Comparison of ENCODE assay signal across 9 cellular contexts in the genomic region with DNA sequence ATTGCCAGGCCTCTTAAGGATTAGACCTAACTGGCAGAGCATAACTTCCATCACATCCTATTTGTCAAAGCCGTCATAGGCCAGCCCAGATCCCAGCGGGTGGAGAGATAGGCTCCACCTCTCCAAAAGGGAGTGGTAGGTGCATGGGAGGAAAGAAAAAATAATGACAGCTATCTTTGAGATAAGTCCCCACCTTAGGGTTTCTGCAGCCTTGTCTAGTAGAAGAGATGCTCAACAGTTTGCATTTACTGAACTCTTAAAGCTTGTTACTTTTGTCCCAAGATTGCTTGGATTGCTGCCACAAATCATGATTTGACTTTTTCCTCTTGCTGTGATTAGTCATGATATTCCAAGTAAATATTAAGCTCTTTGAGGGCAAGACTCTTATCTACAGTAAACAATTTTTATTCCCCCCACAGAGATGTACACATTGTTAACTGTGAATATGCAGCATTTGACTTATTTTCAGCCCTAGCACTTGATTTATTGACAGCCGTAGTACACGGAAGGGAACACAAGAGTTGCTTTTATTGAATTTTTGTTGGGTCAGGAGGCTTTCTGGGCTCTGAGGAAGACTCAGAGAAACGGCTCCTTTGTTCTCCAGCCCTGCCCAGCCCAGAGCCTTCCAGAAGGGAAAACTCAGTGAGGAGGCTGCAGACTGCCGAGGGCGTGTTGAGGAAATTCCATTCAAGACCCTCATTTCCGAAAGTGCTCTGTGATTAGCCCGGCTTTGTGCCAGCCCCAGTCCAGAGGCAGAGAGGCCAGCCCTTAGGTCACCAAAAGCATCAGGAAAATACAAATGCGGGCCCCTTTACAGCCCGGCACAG.
A peak's percentile ranks its signal among the peaks of the same experiment; 100 is the strongest.
DNase-seq lines count a peak whose midpoint lies in the region; ATAC-seq and TF ChIP-seq lines count a peak whose summit lies in the region.
"Had no signal": no experiment of that assay in that cellular context is flagged by ENCODE, and none has a peak within 500 bp of the region (broad histone marks: within the 10 kb centered on the region; RNA-seq: fewer than 3 reads in every experiment).

No MANE protein-coding gene starts in this region.

- H3K4me1 ChIP-seq in heart right ventricle (peaks cover 5 to 54% (median 37%) of the 10 kb centered on the region in 9 donors), trophoblast cell (ENCODE audit: control insufficient read depth in 1 of 2, insufficient read depth in 2 of 2, low read length in 2 of 2) (peaks cover 20 to 28% of the 10 kb centered on the region in 2 experiments), foreskin keratinocyte (peaks cover 30% of the 10 kb centered on the region)

- peaks cover 8% of the 10 kb centered on the region for H3K79me2 ChIP-seq in trophoblast cell (ENCODE audit: control insufficient read depth, insufficient read depth, low read length, poor library complexity)

- peak overlapping the region; percentile 64 for H3K27ac ChIP-seq in angular gyrus (ENCODE audit: low read depth, low read length)
- H3K27ac ChIP-seq in heart right ventricle: peak overlapping the region; percentile 9 to 86 (median 71)
- H3K27ac ChIP-seq in trophoblast cell (ENCODE audit: low read depth, low read length): peak overlapping the region; percentile 26
- H3K27ac ChIP-seq in foreskin keratinocyte: no peak overlapping the region

- H2AK5ac ChIP-seq in trophoblast cell (ENCODE audit: low read length): peak overlapping the region; percentile 38

- no peak overlapping the region for H2AFZ ChIP-seq in trophoblast cell (ENCODE audit: insufficient read depth, low read length, poor library complexity)

- peaks cover 53% of the 10 kb centered on the region for H3K4me1 Mint-ChIP-seq in Calu3 (ENCODE audit: low read depth, unreplicated experiment)

- H3K9me3 ChIP-seq in heart right ventricle: no peaks in the 10 kb centered on the region
- H3K9me3 ChIP-seq in trophoblast cell (ENCODE audit: insufficient read depth, low read depth, low read length): no peaks in the 10 kb centered on the region

- peak overlapping the region; percentile 62 for H2BK120ac ChIP-seq in trophoblast cell (ENCODE audit: insufficient read depth, low read length, poor library complexity)

- TF ChIP-seq CTCF in Calu3 (IDR thresholded peaks at IDR 0.05; ENCODE audit: unreplicated experiment) (no peak), heart right ventricle (IDR thresholded peaks at IDR 0.05) (no peak), foreskin keratinocyte (conservative IDR thresholded peaks at IDR 0.05) (no peak), GM20000 (IDR thresholded peaks at IDR 0.05; ENCODE audit: extremely low read depth, missing control alignments) (no peak)

- peak overlapping the region; percentile 90 for H2BK12ac ChIP-seq in trophoblast cell (ENCODE audit: low read length)

- no TSS peak for BruUV-seq in Calu3 (replicated peaks; lab: Mats Ljungman, UMichigan)

- H3K4me2 ChIP-seq in trophoblast cell (ENCODE audit: low read length): no peak overlapping the region

- CTCF ChIA-PET in Calu3 (lab: Charles Lee): interaction anchor here (0.5 to 1.5 kb wide), 10 partner anchors 11 to 475 kb away, joined by 3 to 9 read pairs (median 3); a partner anchor contains a TSS

- no peaks in the 10 kb centered on the region for H3K27me3 Mint-ChIP-seq in Calu3 (ENCODE audit: unreplicated experiment)

- H3K14ac ChIP-seq in trophoblast cell (ENCODE audit: low read length): no peak overlapping the region

- no peak overlapping the region for H4K8ac ChIP-seq in trophoblast cell (ENCODE audit: low read depth, low read length)

- DNase-seq in Calu3: peak; percentile 87
- DNase-seq in heart right ventricle: peak; percentile 55 to 72
- DNase-seq in trophoblast cell: no peak
- no peak for DNase-seq in foreskin keratinocyte
- DNase-seq in NCI-H187 (lab: John Stamatoyannopoulos, UW): no peak
- no peak for DNase-seq in GM20000 (ENCODE audit: low spot score)
- DNase-seq: NCI-H1048 had no signal

- ATAC-seq in heart right ventricle: peak; percentile 63 to 84 (median 80)
- ATAC-seq in HG02870 (IDR thresholded peaks at IDR 0.05; ENCODE audit: unreplicated experiment): no peak
- no peak for ATAC-seq in foreskin keratinocyte

- H3K9me3 Mint-ChIP-seq in Calu3 (ENCODE audit: low read depth, unreplicated experiment): peaks cover 2% of the 10 kb centered on the region

- WGBS in heart right ventricle, 2 donors: 47 to 54% methylated on average over 11 of the region's 11 CpGs
- no CpG with 5 or more reads among the region's 11 CpGs for WGBS in trophoblast cell (ENCODE audit: extremely low coverage, insufficient coverage, insufficient read length)

- intact Hi-C loops in Calu3 (cut with micrococcal nuclease; ENCODE audit: unreplicated experiment) (loop anchor here (1.0 to 10.0 kb wide), 4 partner anchors 36 to 206 kb away; no protein-coding TSS in a partner anchor), heart right ventricle (cut with DNase I) (loop anchor here in 6 of 10 donors (5.0 to 10.0 kb wide), 7 partner anchors 66 to 206 kb away; a partner anchor contains a TSS)

- no peak overlapping the region for H3K4me3 Mint-ChIP-seq in Calu3 (ENCODE audit: low read depth, unreplicated experiment)

- no peaks in the 10 kb centered on the region for H3K36me3 ChIP-seq in heart right ventricle
- no peaks in the 10 kb centered on the region for H3K36me3 ChIP-seq in trophoblast cell (ENCODE audit: control insufficient read depth in 1 of 2, insufficient read depth in 2 of 2, low read length in 2 of 2)

- H3K4me3 ChIP-seq in heart right ventricle (no peak overlapping the region), trophoblast cell (ENCODE audit: low read depth, low read length) (no peak overlapping the region)

- no peak overlapping the region for H3K4ac ChIP-seq in trophoblast cell (ENCODE audit: low read depth, low read length)

- peaks cover 30% of the 10 kb centered on the region for H3K79me1 ChIP-seq in trophoblast cell (ENCODE audit: low read length)

- no peak overlapping the region for H3K23ac ChIP-seq in trophoblast cell (ENCODE audit: low read length)

- H3K27ac Mint-ChIP-seq in Calu3 (ENCODE audit: unreplicated experiment): peak overlapping the region; percentile 98

- peaks cover 50% of the 10 kb centered on the region for H3K36me3 Mint-ChIP-seq in Calu3 (ENCODE audit: insufficient read depth, unreplicated experiment)

- no peak overlapping the region for H4K12ac ChIP-seq in trophoblast cell (ENCODE audit: low read depth, low read length)

- no peak overlapping the region for H2BK5ac ChIP-seq in trophoblast cell (ENCODE audit: low read depth, low read length, poor library complexity)

- H3K27me3 ChIP-seq in heart right ventricle (no peaks in the 10 kb centered on the region), trophoblast cell (ENCODE audit: insufficient read depth, low read length) (no peaks in the 10 kb centered on the region), foreskin keratinocyte (no peaks in the 10 kb centered on the region)

- no peak overlapping the region for H3K9ac ChIP-seq in trophoblast cell (ENCODE audit: low read length)

- H4K91ac ChIP-seq in trophoblast cell (ENCODE audit: low read depth, low read length): peak overlapping the region; percentile 78

- no peak overlapping the region for H3K18ac ChIP-seq in trophoblast cell (ENCODE audit: low read length)

Comparison
In these comparisons a context has a peak if more than half of its experiments do, and no peak if none do; other contexts are left out.
1. DNase-seq: peak in Calu3 (single experiment) and heart right ventricle (2 of 2); none in trophoblast cell (0 of 2), foreskin keratinocyte (0 of 2), NCI-H187 (0 of 2) and GM20000 (single experiment).
2. ATAC-seq: peak in heart right ventricle (8 of 8); none in HG02870 (single experiment) and foreskin keratinocyte (single experiment).